In the genomic region with DNA sequence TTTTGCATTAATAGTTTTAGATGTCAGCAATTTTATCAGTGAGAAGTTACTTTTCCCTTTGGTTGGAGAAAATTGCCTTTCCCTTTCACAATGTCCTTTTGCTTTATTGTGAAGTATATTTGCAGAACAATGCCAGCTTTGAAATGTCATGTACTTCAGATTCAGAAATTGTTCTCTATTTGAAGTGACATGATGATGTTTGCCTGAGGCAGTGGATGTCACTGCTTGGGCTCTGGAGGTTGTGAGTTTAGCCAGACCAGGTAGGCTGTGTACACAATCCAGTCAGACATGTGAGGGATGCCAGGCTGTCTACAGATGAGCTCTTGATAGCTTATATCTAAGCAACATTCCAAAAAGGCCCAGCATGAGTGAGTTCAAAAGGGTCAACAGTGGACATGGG, we compare ENCODE assay signal across 20 cellular contexts.
"Had no signal": no experiment of that assay in that cellular context is flagged by ENCODE, and none has a peak within 500 bp of the region (broad histone marks: within the 10 kb centered on the region; RNA-seq: fewer than 3 reads in every experiment).

No MANE protein-coding gene starts in this region.

- H3K36me3 ChIP-seq: esophagus squamous epithelium, gastroesophageal sphincter, left lung, lower lobe of right lung, right lobe of liver, suprapubic skin, thyroid gland, upper lobe of left lung, uterus had no signal

- H3K4me1 ChIP-seq: esophagus squamous epithelium, gastroesophageal sphincter, left lung, lower lobe of right lung, parathyroid adenoma, psoas muscle, suprapubic skin, thyroid gland, upper lobe of left lung, uterus had no signal

- H3K9me3 ChIP-seq: lower lobe of right lung, right lobe of liver, suprapubic skin, thyroid gland, uterus had no signal

- H3K27ac ChIP-seq: esophagus squamous epithelium, gastroesophageal sphincter, left lung, lower lobe of right lung, parathyroid adenoma, psoas muscle, right lobe of liver, suprapubic skin, thyroid gland, upper lobe of left lung, uterus had no signal

- DNase-seq: dermis blood vessel endothelial cell; esophagus squamous epithelium; foreskin fibroblast; glutamatergic neuron; left lung; lower lobe of right lung; midbrain; occipital lobe; psoas muscle; retina; right lobe of liver; stimulated activated CD4-positive, alpha-beta T cell treated with anti-CD3 and anti-CD28 coated beads, Interleukin-4, amount 100 ng/mL, for 1 hour; stimulated activated CD8-positive, alpha-beta memory T cell treated with anti-CD3 and anti-CD28 coated beads, Interleukin-4, amount 100 ng/mL, for 48 hours; stimulated activated naive CD8-positive, alpha-beta T cell treated with anti-CD3 and anti-CD28 coated beads, Interleukin-15, Interleukin-2, amounts not matched to agents 100 U/mL and 50 U/mL, for 24 hours; thyroid gland; upper lobe of left lung; uterus had no signal

- H3K9ac ChIP-seq: parathyroid adenoma had no signal

- H2AFZ ChIP-seq: parathyroid adenoma had no signal

- H3K4me3 ChIP-seq: esophagus squamous epithelium, gastroesophageal sphincter, left lung, lower lobe of right lung, psoas muscle, right lobe of liver, suprapubic skin, thyroid gland, upper lobe of left lung, uterus had no signal

- H3K27me3 ChIP-seq: esophagus squamous epithelium, gastroesophageal sphincter, left lung, right lobe of liver, suprapubic skin, thyroid gland, upper lobe of left lung, uterus had no signal
